Comparison of ENCODE assay signal across 10 cellular contexts in genomic region chr10:126588024-126588423, GRCh38.
"Had no signal": no experiment of that assay in that cellular context is flagged by ENCODE, and none has a peak within 500 bp of the region (broad histone marks: within the 10 kb centered on the region; RNA-seq: fewer than 3 reads in every experiment).

No MANE protein-coding gene starts in this region.

- H3K4me1 ChIP-seq: HAP-1 had no signal

- H2AFZ ChIP-seq: GM23248 had no signal

- FAIRE-seq: H54, K562 had no signal

- H3K4me3 Mint-ChIP-seq: HFFc6 had no signal

- H3K9me3 ChIP-seq: HAP-1 had no signal

- H3K4me3 ChIP-seq: GM23248, HAP-1, K562 had no signal

- DNase-seq: GM23248, GOT3, HFFc6, IMR-90, KG1 had no signal

- H3K27ac ChIP-seq: GM23248, HL-60 had no signal

- H3K36me3 ChIP-seq: HAP-1 had no signal

- ATAC-seq: HCT116, K562 had no signal

- H3K27ac Mint-ChIP-seq: HFFc6 had no signal

- H3K9ac ChIP-seq: GM23248 had no signal
